ENCODE assay signal across 1 cellular context in the genomic region with DNA sequence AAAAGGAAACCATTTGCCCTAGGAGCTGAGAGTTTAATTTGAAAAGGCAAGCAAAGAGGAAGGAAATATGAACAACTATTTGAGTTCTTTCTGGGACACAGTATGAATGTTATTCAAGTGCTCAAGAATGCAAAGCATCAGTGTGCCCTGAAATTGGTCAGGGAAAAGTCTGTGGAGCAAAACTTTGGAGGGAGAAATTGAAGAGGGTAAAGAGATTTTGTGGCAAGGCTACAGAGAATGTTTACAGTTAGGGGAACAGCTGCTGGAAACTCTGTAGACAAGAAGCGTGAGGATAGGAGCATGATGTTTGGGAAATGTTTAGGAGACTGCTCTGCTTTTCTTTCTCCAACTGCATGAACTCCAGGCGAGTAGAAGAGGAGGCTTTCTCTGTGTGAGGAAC.
TF ChIP-seq lines count a peak whose summit lies in the region.

No MANE protein-coding gene starts in this region.

TF ChIP-seq in IMR-90, 13 proteins besides CTCF, POLR2A, EP300 and RAD21:
- TF ChIP-seq RFX5 (IDR thresholded peaks at IDR 0.05; ENCODE audit: low read depth, low read length) = no peak
- TF ChIP-seq MAZ (IDR thresholded peaks at IDR 0.05; ENCODE audit: borderline replicate concordance, low read depth, low read length) = no peak
- TF ChIP-seq CEBPB (IDR thresholded peaks at IDR 0.05; ENCODE audit: low read depth, low read length) = no peak
- TF ChIP-seq RCOR1 (IDR thresholded peaks at IDR 0.05; ENCODE audit: insufficient replicate concordance, low read length) = no peak
- no peak for TF ChIP-seq MXI1 (IDR thresholded peaks at IDR 0.05; ENCODE audit: borderline replicate concordance, low read depth, low read length)
- TF ChIP-seq BHLHE40 (IDR thresholded peaks at IDR 0.05; ENCODE audit: low read depth, low read length) = no peak
- TF ChIP-seq, protein P1, sequence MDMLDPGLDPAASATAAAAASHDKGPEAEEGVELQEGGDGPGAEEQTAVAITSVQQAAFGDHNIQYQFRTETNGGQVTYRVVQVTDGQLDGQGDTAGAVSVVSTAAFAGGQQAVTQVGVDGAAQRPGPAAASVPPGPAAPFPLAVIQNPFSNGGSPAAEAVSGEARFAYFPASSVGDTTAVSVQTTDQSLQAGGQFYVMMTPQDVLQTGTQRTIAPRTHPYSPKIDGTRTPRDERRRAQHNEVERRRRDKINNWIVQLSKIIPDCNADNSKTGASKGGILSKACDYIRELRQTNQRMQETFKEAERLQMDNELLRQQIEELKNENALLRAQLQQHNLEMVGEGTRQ (IDR thresholded peaks at IDR 0.05; ENCODE audit: low read depth, low read length) = no peak
- no peak for TF ChIP-seq CHD1 (IDR thresholded peaks at IDR 0.05; ENCODE audit: low read depth, low read length)
- TF ChIP-seq MAFK (IDR thresholded peaks at IDR 0.05; ENCODE audit: low read depth, low read length) = no peak
- no peak for TF ChIP-seq SMC3 (IDR thresholded peaks at IDR 0.05; ENCODE audit: low read depth, low read length)
- TF ChIP-seq NFE2L2 (IDR thresholded peaks at IDR 0.05; ENCODE audit: low read depth, low read length) = no peak
- no peak for TF ChIP-seq FOS (IDR thresholded peaks at IDR 0.05; ENCODE audit: low read depth, low read length)
- TF ChIP-seq, protein P2, sequence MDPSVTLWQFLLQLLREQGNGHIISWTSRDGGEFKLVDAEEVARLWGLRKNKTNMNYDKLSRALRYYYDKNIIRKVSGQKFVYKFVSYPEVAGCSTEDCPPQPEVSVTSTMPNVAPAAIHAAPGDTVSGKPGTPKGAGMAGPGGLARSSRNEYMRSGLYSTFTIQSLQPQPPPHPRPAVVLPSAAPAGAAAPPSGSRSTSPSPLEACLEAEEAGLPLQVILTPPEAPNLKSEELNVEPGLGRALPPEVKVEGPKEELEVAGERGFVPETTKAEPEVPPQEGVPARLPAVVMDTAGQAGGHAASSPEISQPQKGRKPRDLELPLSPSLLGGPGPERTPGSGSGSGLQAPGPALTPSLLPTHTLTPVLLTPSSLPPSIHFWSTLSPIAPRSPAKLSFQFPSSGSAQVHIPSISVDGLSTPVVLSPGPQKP (IDR thresholded peaks at IDR 0.05; ENCODE audit: borderline replicate concordance, low read depth, low read length) = no peak
